27 cellular contexts compared by ENCODE assay signal in the genomic region with DNA sequence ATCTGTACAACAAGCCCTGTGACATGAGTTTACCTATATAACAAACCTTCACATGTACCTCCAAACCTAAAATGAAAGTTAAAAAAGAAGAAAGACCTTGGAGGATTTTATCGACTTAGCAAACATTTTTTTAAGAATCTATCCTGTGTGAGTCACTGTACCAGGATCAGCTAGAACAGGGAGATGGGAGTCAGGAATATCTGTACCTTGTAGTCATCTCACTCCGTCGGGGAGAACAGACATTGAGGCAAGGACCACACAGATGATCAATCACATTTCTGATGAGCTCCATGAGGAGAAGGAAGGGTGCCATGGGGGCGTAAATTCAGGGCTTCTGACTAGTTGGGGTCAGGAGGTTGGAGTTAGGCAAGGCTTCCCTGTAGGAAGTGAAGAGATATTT.
"Had no signal": no experiment of that assay in that cellular context is flagged by ENCODE, and none has a peak within 500 bp of the region (broad histone marks: within the 10 kb centered on the region; RNA-seq: fewer than 3 reads in every experiment).

No MANE protein-coding gene starts in this region.

- H3K36me3 ChIP-seq: brain microvascular endothelial cell, cardiac muscle cell, MG63, WERI-Rb-1 had no signal

- ATAC-seq: activated CD4-positive, alpha-beta T cell treated with anti-CD3 and anti-CD28 coated beads for 36 hours; activated T-cell treated with anti-CD3 and anti-CD28 coated beads, Interleukin-2, amount 50 U/mL, for 72 hours; Right ventricle myocardium inferior; T-cell had no signal

- H3K27ac ChIP-seq: brain microvascular endothelial cell, cardiac muscle cell, SK-N-MC, WERI-Rb-1 had no signal

- H3K27me3 Mint-ChIP-seq: activated naive CD8-positive, alpha-beta T cell treated with anti-CD3 and anti-CD28 coated beads for 36 hours had no signal

- H3K36me3 Mint-ChIP-seq: activated naive CD4-positive, alpha-beta T cell treated with anti-CD3 and anti-CD28 coated beads, Interleukin-2, amount 10 ng/mL, durations not matched to agents 7 days and 5 days had no signal

- H3K27me3 ChIP-seq: brain microvascular endothelial cell, cardiac muscle cell, MG63 had no signal

- H3K9me3 ChIP-seq: MG63 had no signal

- DNase-seq: activated CD4-positive, alpha-beta memory T cell treated with anti-CD3 and anti-CD28 coated beads, Interleukin-2, amount 10 ng/mL, durations not matched to agents 7 days and 5 days; activated CD4-positive, alpha-beta T cell treated with anti-CD3 and anti-CD28 coated beads for 36 hours; activated CD4-positive, alpha-beta T cell treated with anti-CD3 and anti-CD28 coated beads, Interleukin-2, amount 50 U/mL, for 1 hour; activated gamma-delta T cell treated with Interleukin-2 at 50 U/mL for 16 hours; activated naive CD4-positive, alpha-beta T cell treated with anti-CD3 and anti-CD28 coated beads, Interleukin-2, amount 10 ng/mL, durations not matched to agents 7 days and 5 days; activated naive CD8-positive, alpha-beta T cell treated with anti-CD3 and anti-CD28 coated beads for 36 hours; activated T-cell treated with anti-CD3 and anti-CD28 coated beads for 4 hours; activated T-cell treated with anti-CD3 and anti-CD28 coated beads, Interleukin-2, amount 50 U/mL, for 72 hours; brain microvascular endothelial cell; KG1; MG63; MV-4-11; NCI-H1092 treated with DMSO at 0.1 percent for 48 hours; NCI-H1417 treated with DMSO at 0.1 percent for 48 hours; NCI-H1694; NCI-H2029; NCI-H510A treated with DMSO at 0.1 percent for 48 hours; NCI-H69; NK-92 treated with Interleukin-12 subunit alpha and Interleukin-12 subunit beta, amount 100 ng/mL, for 24 hours; OCI-M1; T-cell; T-helper 2 cell; WERI-Rb-1 had no signal

- H3K4me1 Mint-ChIP-seq: activated CD4-positive, alpha-beta memory T cell treated with anti-CD3 and anti-CD28 coated beads, Interleukin-2, amount 10 ng/mL, durations not matched to agents 7 days and 5 days; activated CD4-positive, alpha-beta T cell treated with anti-CD3 and anti-CD28 coated beads for 36 hours; activated naive CD4-positive, alpha-beta T cell treated with anti-CD3 and anti-CD28 coated beads, Interleukin-2, amount 10 ng/mL, durations not matched to agents 7 days and 5 days had no signal

- H3K27ac Mint-ChIP-seq: activated CD4-positive, alpha-beta memory T cell treated with anti-CD3 and anti-CD28 coated beads, Interleukin-2, amount 10 ng/mL, durations not matched to agents 7 days and 5 days; activated CD4-positive, alpha-beta T cell treated with anti-CD3 and anti-CD28 coated beads for 36 hours; activated naive CD4-positive, alpha-beta T cell treated with anti-CD3 and anti-CD28 coated beads, Interleukin-2, amount 10 ng/mL, durations not matched to agents 7 days and 5 days; activated naive CD8-positive, alpha-beta T cell treated with anti-CD3 and anti-CD28 coated beads for 36 hours; activated T-cell treated with anti-CD3 and anti-CD28 coated beads, Interleukin-2, amount 50 U/mL, for 72 hours; activated T-helper 2 cell treated with anti-CD3 and anti-CD28 coated beads, Interferon-gamma antibody, Interleukin-2, Interleukin-4, amounts not matched to agents 10 μg/mL and 5 μg/mL and 100 μg/mL, durations not matched to agents 14 hours and 24 hours and 36 hours; T-cell had no signal

- H3K4me3 ChIP-seq: cardiac muscle cell, MG63, SK-N-MC had no signal

- H3K4me3 Mint-ChIP-seq: activated CD4-positive, alpha-beta memory T cell treated with anti-CD3 and anti-CD28 coated beads, Interleukin-2, amount 10 ng/mL, durations not matched to agents 7 days and 5 days; activated CD4-positive, alpha-beta T cell treated with anti-CD3 and anti-CD28 coated beads for 36 hours; activated naive CD4-positive, alpha-beta T cell treated with anti-CD3 and anti-CD28 coated beads, Interleukin-2, amount 10 ng/mL, durations not matched to agents 7 days and 5 days; activated naive CD8-positive, alpha-beta T cell treated with anti-CD3 and anti-CD28 coated beads for 36 hours; activated T-cell treated with anti-CD3 and anti-CD28 coated beads, Interleukin-2, amount 50 U/mL, for 72 hours; T-cell had no signal
